16 cellular contexts compared by ENCODE assay signal in genomic region chr2:222426836-222427130, GRCh38. TPM values are rescaled to one million over a fixed set of nuclear protein-coding genes. Genes with fewer than 3 reads are reported as not detected.
DNase-seq lines count a peak whose midpoint lies in the region; ATAC-seq, FAIRE-seq and TF ChIP-seq lines count a peak whose summit lies in the region.
"Had no signal": no experiment of that assay in that cellular context is flagged by ENCODE, and none has a peak within 500 bp of the region (broad histone marks: within the 10 kb centered on the region; RNA-seq: fewer than 3 reads in every experiment).

No MANE protein-coding gene starts in this region.

- DNase-seq in activated CD4-positive, alpha-beta T cell treated with anti-CD3 and anti-CD28 coated beads for 36 hours, result no peak
- no peak for DNase-seq in activated CD4-positive, alpha-beta T cell treated with anti-CD3 and anti-CD28 coated beads, Interleukin-2, amount 50 U/mL, for 4 hours
- DNase-seq in GM19239 (ENCODE audit: insufficient read length, low spot score), result no peak
- no peak for DNase-seq in central memory CD8-positive, alpha-beta T cell (ENCODE audit: low spot score in 2 of 2)
- DNase-seq in nephron progenitor cell, result no peak
- DNase-seq in NCI-H524 treated with DMSO at 0.1 percent for 48 hours (lab: John Stamatoyannopoulos, UW), result no peak
- DNase-seq in tibial nerve (ENCODE audit: low spot score in 2 of 2), result no peak
- DNase-seq: 8988T; brain microvascular endothelial cell; mammary epithelial cell; NCI-H2227 treated with DMSO at 0.1 percent for 48 hours; NK-92 treated with Interleukin-12 subunit alpha and Interleukin-12 subunit beta, amount 100 ng/mL, for 24 hours had no signal

- no peak overlapping the region for H3K4me3 ChIP-seq in tibial nerve
- H3K4me3 ChIP-seq: prostate gland had no signal

- H3K4me1 ChIP-seq in tibial nerve, result peaks cover 0 to 16% (median 5%) of the 10 kb centered on the region in 4 donors
- H3K4me1 ChIP-seq: prostate gland had no signal

- intact Hi-C loops in activated CD4-positive, alpha-beta T cell treated with anti-CD3 and anti-CD28 coated beads for 36 hours (cut with DNase I, micrococcal nuclease), result loop anchor here in 1 of 2 experiments (10.0 kb wide), 2 partner anchors 98 to 138 kb away; no protein-coding TSS in a partner anchor

- no peak for ATAC-seq in activated CD4-positive, alpha-beta T cell treated with anti-CD3 and anti-CD28 coated beads for 36 hours
- no peak for ATAC-seq in central memory CD8-positive, alpha-beta T cell (replicated peaks; ENCODE audit: extremely low read depth, poor library complexity, severe bottlenecking)
- no peak for ATAC-seq in GM19452 (IDR thresholded peaks at IDR 0.05; ENCODE audit: unreplicated experiment)
- ATAC-seq: natural killer cell treated with Interleukin-12 subunit alpha and Interleukin-12 subunit beta and Interleukin-15 and Interleukin-18, amount 100 ng/mL, for 72 hours had no signal

- peaks cover 13% of the 10 kb centered on the region for H3K36me3 Mint-ChIP-seq in activated CD4-positive, alpha-beta T cell treated with anti-CD3 and anti-CD28 coated beads for 36 hours (ENCODE audit: low read depth)
- peaks cover 3% of the 10 kb centered on the region for H3K36me3 Mint-ChIP-seq in central memory CD8-positive, alpha-beta T cell (ENCODE audit: insufficient read depth)
- peaks cover 9% of the 10 kb centered on the region for H3K36me3 Mint-ChIP-seq in nephron progenitor cell (ENCODE audit: low read depth)

- no peaks in the 10 kb centered on the region for H3K9me3 ChIP-seq in tibial nerve
- H3K9me3 ChIP-seq: prostate gland had no signal

- no peak for TF ChIP-seq EP300 in tibial nerve (IDR thresholded peaks at IDR 0.05)

- TF ChIP-seq POLR2A in tibial nerve (IDR thresholded peaks at IDR 0.05), result no peak

- H3K4me1 Mint-ChIP-seq in activated CD4-positive, alpha-beta T cell treated with anti-CD3 and anti-CD28 coated beads for 36 hours, result peaks cover 51% of the 10 kb centered on the region
- H3K4me1 Mint-ChIP-seq in central memory CD8-positive, alpha-beta T cell, result peaks cover 29% of the 10 kb centered on the region
- peaks cover 49% of the 10 kb centered on the region for H3K4me1 Mint-ChIP-seq in nephron progenitor cell

- WGBS in tibial nerve, 2 donors, result 58 to 64% methylated on average over 3 of the region's 3 CpGs

- H3K27me3 Mint-ChIP-seq in activated CD4-positive, alpha-beta T cell treated with anti-CD3 and anti-CD28 coated beads for 36 hours, result peaks cover 34% of the 10 kb centered on the region
- peaks cover 26% of the 10 kb centered on the region for H3K27me3 Mint-ChIP-seq in central memory CD8-positive, alpha-beta T cell
- H3K27me3 Mint-ChIP-seq in nephron progenitor cell (ENCODE audit: low read depth, poor library complexity), result peaks cover 75% of the 10 kb centered on the region

- no peaks in the 10 kb centered on the region for H3K36me3 ChIP-seq in tibial nerve
- H3K36me3 ChIP-seq: brain microvascular endothelial cell, prostate gland had no signal

- POLR2A ChIA-PET in activated CD4-positive, alpha-beta T cell treated with anti-CD3 and anti-CD28 coated beads for 36 hours (lab: Charles Lee), result no interaction called here

- peak; percentile 66 for FAIRE-seq in GM19239 (lab: Jason Lieb, UNC)

- H3K27ac ChIP-seq in tibial nerve, result no peak overlapping the region
- H3K27ac ChIP-seq: brain microvascular endothelial cell, prostate gland had no signal

- CTCF ChIA-PET in activated CD4-positive, alpha-beta T cell treated with anti-CD3 and anti-CD28 coated beads for 36 hours (lab: Charles Lee), result interaction anchor here (0.7 to 1.2 kb wide), 2 partner anchors 109 to 264 kb away, joined by 3 read pairs; no protein-coding TSS in a partner anchor

- H3K4me3 Mint-ChIP-seq in activated CD4-positive, alpha-beta T cell treated with anti-CD3 and anti-CD28 coated beads for 36 hours, result peak overlapping the region; percentile 51
- peak overlapping the region; percentile 2 for H3K4me3 Mint-ChIP-seq in central memory CD8-positive, alpha-beta T cell
- peak overlapping the region; percentile 31 for H3K4me3 Mint-ChIP-seq in nephron progenitor cell
- H3K4me3 Mint-ChIP-seq: natural killer cell treated with Interleukin-12 subunit alpha and Interleukin-12 subunit beta and Interleukin-15 and Interleukin-18, amount 100 ng/mL, for 72 hours had no signal

- TF ChIP-seq CTCF in nephron progenitor cell (IDR thresholded peaks at IDR 0.05) (no peak), tibial nerve (IDR thresholded peaks at IDR 0.05) (no peak)

- H3K27ac Mint-ChIP-seq in activated CD4-positive, alpha-beta T cell treated with anti-CD3 and anti-CD28 coated beads for 36 hours, result peak overlapping the region; percentile 60
- no peak overlapping the region for H3K27ac Mint-ChIP-seq in central memory CD8-positive, alpha-beta T cell (ENCODE audit: low read depth)
- no peak overlapping the region for H3K27ac Mint-ChIP-seq in nephron progenitor cell
- H3K27ac Mint-ChIP-seq: natural killer cell treated with Interleukin-12 subunit alpha and Interleukin-12 subunit beta and Interleukin-15 and Interleukin-18, amount 100 ng/mL, for 72 hours had no signal

- H3K27me3 ChIP-seq in tibial nerve, result peaks cover 0 to 39% of the 10 kb centered on the region in 2 donors

- H3K9me3 Mint-ChIP-seq in activated CD4-positive, alpha-beta T cell treated with anti-CD3 and anti-CD28 coated beads for 36 hours (ENCODE audit: low read depth), result peaks cover 14% of the 10 kb centered on the region
- H3K9me3 Mint-ChIP-seq in central memory CD8-positive, alpha-beta T cell, result no peaks in the 10 kb centered on the region
- peaks cover 20% of the 10 kb centered on the region for H3K9me3 Mint-ChIP-seq in nephron progenitor cell
- H3K9me3 Mint-ChIP-seq: natural killer cell treated with Interleukin-12 subunit alpha and Interleukin-12 subunit beta and Interleukin-15 and Interleukin-18, amount 100 ng/mL, for 72 hours had no signal

RNA-seq across cellular contexts. Expression of gene SGPP2, which starts 2.4 kb away (rescaled TPM):
- 10 to 100 TPM in 1 of 2 experiments, 1 to 10 TPM in 1; 9.4 to 12.1 TPM for total RNA-seq in activated CD4-positive, alpha-beta T cell treated with anti-CD3 and anti-CD28 coated beads for 36 hours
- total RNA-seq in tibial nerve, result not detected
- total RNA-seq: fibroblast of lung had no signal

Comparison
In these comparisons a context has a peak if more than half of its experiments do, and no peak if none do; other contexts are left out.
1. RNA of gene SGPP2, which starts 2.4 kb away (total RNA-seq): 9.4 to 12.1 TPM in activated CD4-positive, alpha-beta T cell treated with anti-CD3 and anti-CD28 coated beads for 36 hours; not detected in tibial nerve; every median in the first group is over 10 times any median in the second.
2. Peak in every context shown above with its lines, with median percentiles within 50 percentile points of each other: H3K4me3 Mint-ChIP-seq.